Comparison of ENCODE assay signal across 8 cellular contexts in the genomic region with DNA sequence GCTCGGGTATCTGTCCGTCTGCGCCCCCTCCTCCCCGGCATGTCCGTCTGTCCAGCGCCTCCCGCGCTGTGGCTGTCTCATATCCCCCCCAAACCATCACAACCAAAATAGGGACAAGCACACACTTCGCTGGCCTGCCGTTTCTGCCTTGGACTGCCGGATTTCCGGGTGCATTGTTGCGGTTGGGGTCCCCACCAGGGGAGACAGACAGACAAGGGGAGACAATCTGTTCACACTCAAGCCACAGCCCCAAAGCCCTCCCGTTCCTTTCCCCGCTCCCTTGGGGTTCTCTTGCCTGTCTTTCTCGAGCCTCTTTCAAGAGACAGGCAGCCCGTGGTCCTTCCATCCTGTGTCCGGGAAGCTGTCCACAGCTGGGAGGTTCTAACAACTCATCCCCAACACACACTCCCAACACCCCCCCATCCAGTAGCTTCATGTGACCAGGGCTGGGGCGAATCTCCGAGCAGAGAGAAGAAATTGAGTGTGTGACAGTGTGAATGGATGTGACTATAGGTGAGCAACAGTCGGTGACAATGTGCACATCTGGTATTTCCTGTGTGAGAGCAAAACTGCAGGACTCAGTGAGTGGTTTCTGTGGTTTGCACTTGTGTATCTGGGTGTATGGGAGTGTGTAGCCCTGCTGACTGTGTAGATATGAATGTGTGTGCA. TPM values are rescaled to one million over a fixed set of nuclear protein-coding genes. Genes with fewer than 3 reads are reported as not detected.
DNase-seq lines count a peak whose midpoint lies in the region; ATAC-seq and TF ChIP-seq lines count a peak whose summit lies in the region.

No MANE protein-coding gene starts in this region.

- TF ChIP-seq CTCF in foreskin fibroblast (IDR thresholded peaks at IDR 0.05; ENCODE audit: low read depth, low read length) (no peak), ovary (IDR thresholded peaks at IDR 0.05) (no peak)

- H3K4me3 ChIP-seq in Jurkat, Clone E6-1 (ENCODE audit: low read length), result peak overlapping the region; percentile 79
- H3K4me3 ChIP-seq in foreskin fibroblast (ENCODE audit: low read depth in 1 of 2, low read length in 2 of 2) (peak overlapping the region; percentile 52 to 83), ovary (peak overlapping the region; percentile 71)

- peaks cover 15% of the 10 kb centered on the region for H3K4me1 ChIP-seq in ovary (ENCODE audit: insufficient read depth)

- no peaks in the 10 kb centered on the region for H3K36me3 ChIP-seq in ovary

- TF ChIP-seq EP300 in ovary (IDR thresholded peaks at IDR 0.05), result no peak

- intact Hi-C loops in ovary (cut with DNase I), result no loop called here

- peak; percentile 84 for DNase-seq in Jurkat, Clone E6-1 (ENCODE audit: low read depth, low spot score)
- DNase-seq in activated CD8-positive, alpha-beta memory T cell treated with anti-CD3 and anti-CD28 coated beads, Interleukin-2, amount 50 U/mL, for 48 hours, result peak; percentile 79
- peak; percentile 43 to 71 for DNase-seq in foreskin fibroblast
- DNase-seq in ovary, result peak in 3 of 5 donors; percentile 45 to 74 (median 65)
- DNase-seq in NOMO-1 treated with dmso at 0.1 percent for 144 hours (lab: John Stamatoyannopoulos, UW; ENCODE audit: unreplicated experiment), result no peak
- DNase-seq in HK-2 (ENCODE audit: unreplicated experiment), result no peak

- TF ChIP-seq POLR2A in ovary (IDR thresholded peaks at IDR 0.05), result no peak

- ATAC-seq in GM18498 (IDR thresholded peaks at IDR 0.05; ENCODE audit: unreplicated experiment) (peak; percentile 32), GM21786 (IDR thresholded peaks at IDR 0.05; ENCODE audit: unreplicated experiment) (no peak)

- no peaks in the 10 kb centered on the region for H3K9me3 ChIP-seq in ovary

- 2 to 4% (median 3%) methylated on average over 21 of the region's 21 CpGs for WGBS in ovary, 3 donors

- peak overlapping the region; percentile 52 to 57 for H3K27ac ChIP-seq in ovary

- H3K27me3 ChIP-seq in ovary, result no peaks in the 10 kb centered on the region

RNA-seq across cellular contexts. Expression of a gene that starts 16.5 kb away (rescaled TPM):
- 1.1 TPM for polyA plus RNA-seq in Jurkat, Clone E6-1 (2012; ENCODE audit: insufficient read depth, insufficient read length)
- 100 to 1,000 TPM in 3 of 7 donors, 10 to 100 TPM in 2, 1 to 10 TPM in 2; 2.9 to 295 (median 44.3) TPM for total RNA-seq in ovary
- polyA plus RNA-seq in ovary, result 100 to 1,000 TPM in 1 of 2 donors, 1 to 10 TPM in 1; 4.9 to 142 TPM

RNA-seq across cellular contexts. Expression of a gene that starts 27.6 kb away (rescaled TPM):
- polyA plus RNA-seq in Jurkat, Clone E6-1 (2012; ENCODE audit: insufficient read depth, insufficient read length), result 125 TPM
- 10 to 100 TPM; 70.7 to 98.6 (median 83.9) TPM for total RNA-seq in ovary
- polyA plus RNA-seq in ovary, result 10 to 100 TPM; 41.1 to 64.3 TPM

RNA-seq across cellular contexts. Expression of a gene that starts 44.9 kb away (rescaled TPM):
- polyA plus RNA-seq in Jurkat, Clone E6-1 (2012; ENCODE audit: insufficient read depth, insufficient read length), result 16.2 TPM
- total RNA-seq in ovary, result 1 to 10 TPM; 1.5 to 8.5 (median 6.5) TPM
- 1 to 10 TPM; 2.7 to 5.4 TPM for polyA plus RNA-seq in ovary

RNA-seq across cellular contexts. Expression of a gene that starts 45.5 kb away (rescaled TPM):
- 3.5 TPM for polyA plus RNA-seq in Jurkat, Clone E6-1 (2012; ENCODE audit: insufficient read depth, insufficient read length)
- total RNA-seq in ovary, result 1 to 10 TPM in 5 of 7 donors, under 1 TPM in 2; 0.63 to 4.7 (median 2.5) TPM
- 1 to 10 TPM; 3.0 to 5.0 TPM for polyA plus RNA-seq in ovary

RNA-seq across cellular contexts. Expression of a gene that starts 46.4 kb away (rescaled TPM):
- polyA plus RNA-seq in Jurkat, Clone E6-1 (2012; ENCODE audit: insufficient read depth, insufficient read length), result 17.7 TPM
- 10 to 100 TPM in 5 of 7 donors, 1 to 10 TPM in 2; 6.8 to 29.1 (median 16.7) TPM for total RNA-seq in ovary
- polyA plus RNA-seq in ovary, result 10 to 100 TPM; 10.6 to 13.3 TPM

Comparison
In these comparisons a context has a peak if more than half of its experiments do, and no peak if none do; other contexts are left out.
1. DNase-seq: peak in Jurkat, Clone E6-1 (single experiment), activated CD8-positive, alpha-beta memory T cell treated with anti-CD3 and anti-CD28 coated beads, Interleukin-2, amount 50 U/mL, for 48 hours (single experiment), foreskin fibroblast (2 of 2) and ovary (3 of 5); none in NOMO-1 treated with dmso at 0.1 percent for 144 hours (single experiment) and HK-2 (single experiment).
2. Peak in every context shown above with its lines, with median percentiles within 50 percentile points of each other: H3K4me3 ChIP-seq.